Comparison of ENCODE assay signal across 8 cellular contexts in the genomic region with DNA sequence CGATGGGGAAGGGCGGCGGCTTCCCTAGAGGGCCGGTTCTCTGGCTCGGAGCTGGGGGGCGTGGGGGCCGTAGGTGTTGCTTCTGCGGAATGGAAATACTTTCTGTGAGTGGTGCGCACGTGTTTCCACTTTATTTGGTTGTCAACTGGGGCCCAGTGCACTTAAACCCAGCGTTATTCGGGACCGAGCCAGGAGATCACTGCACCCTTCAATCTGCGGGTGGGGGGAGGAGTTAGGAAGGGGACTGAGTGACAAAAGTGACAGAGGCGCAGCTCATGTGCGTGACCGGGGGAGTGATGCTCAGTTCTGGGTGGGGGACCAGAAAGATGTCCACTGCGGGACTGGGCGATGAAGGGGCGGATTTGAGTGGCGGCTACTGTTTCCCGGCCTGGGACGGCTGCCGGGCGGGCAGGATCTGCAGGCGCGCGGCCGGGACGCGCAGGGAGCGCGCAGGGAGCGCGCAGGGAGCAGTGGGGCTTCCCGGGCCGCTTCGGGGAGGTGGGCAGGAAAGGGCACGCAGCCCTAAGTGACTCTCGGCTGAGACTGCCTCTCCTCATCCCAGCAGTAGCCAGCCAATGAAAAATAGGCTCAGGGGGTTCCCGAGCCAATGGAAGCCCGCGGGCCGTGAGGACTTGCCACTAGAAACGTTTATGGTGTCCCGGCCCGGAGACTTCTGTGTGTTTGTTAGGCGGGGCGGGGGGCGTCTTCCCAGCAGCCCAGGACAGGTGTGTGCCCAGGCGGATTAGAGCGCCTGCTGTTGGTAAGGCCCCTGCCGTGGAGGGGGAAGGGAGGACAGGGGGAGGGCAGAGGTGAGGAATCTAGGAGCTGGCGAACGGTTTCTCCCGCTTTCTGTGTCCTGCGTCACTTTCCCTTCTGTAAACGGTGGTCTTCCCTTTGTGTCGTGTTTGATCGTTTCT. TPM values are rescaled to one million over a fixed set of nuclear protein-coding genes. Genes with fewer than 3 reads are reported as not detected.
DNase-seq lines count a peak whose midpoint lies in the region; ATAC-seq and TF ChIP-seq lines count a peak whose summit lies in the region.

No MANE protein-coding gene starts in this region.

- H3K4me3 ChIP-seq in AG10803 (ENCODE audit: low read length) (peak overlapping the region; percentile 62), vagina (peak overlapping the region; percentile 45 to 72)

- peak; percentile 20 for ATAC-seq in HG03432 (IDR thresholded peaks at IDR 0.05; ENCODE audit: unreplicated experiment)

- intact Hi-C loops in cardiac septum (cut with DNase I) (no loop called here), posterior vena cava (cut with DNase I) (no loop called here), vagina (cut with DNase I) (no loop called here)

- H3K4me1 Mint-ChIP-seq in activated naive CD4-positive, alpha-beta T cell treated with anti-CD3 and anti-CD28 coated beads, Interleukin-2, amount 50 U/mL, for 24 hours, result peaks cover 37% of the 10 kb centered on the region

- H3K36me3 Mint-ChIP-seq in activated naive CD4-positive, alpha-beta T cell treated with anti-CD3 and anti-CD28 coated beads, Interleukin-2, amount 50 U/mL, for 24 hours, result no peaks in the 10 kb centered on the region

- no peak for TF ChIP-seq POLR2A in vagina (IDR thresholded peaks at IDR 0.05)

- H3K27me3 ChIP-seq in vagina, result no peaks in the 10 kb centered on the region

- no peaks in the 10 kb centered on the region for H3K9me3 Mint-ChIP-seq in activated naive CD4-positive, alpha-beta T cell treated with anti-CD3 and anti-CD28 coated beads, Interleukin-2, amount 50 U/mL, for 24 hours

- peaks cover 35% of the 10 kb centered on the region for H3K4me1 ChIP-seq in vagina

- no peaks in the 10 kb centered on the region for H3K9me3 ChIP-seq in vagina

- H3K27ac Mint-ChIP-seq in activated naive CD4-positive, alpha-beta T cell treated with anti-CD3 and anti-CD28 coated beads, Interleukin-2, amount 50 U/mL, for 24 hours, result peak overlapping the region; percentile 96

- peak overlapping the region; percentile 55 for H3K27ac ChIP-seq in vagina

- H3K27me3 Mint-ChIP-seq in activated naive CD4-positive, alpha-beta T cell treated with anti-CD3 and anti-CD28 coated beads, Interleukin-2, amount 50 U/mL, for 24 hours, result no peaks in the 10 kb centered on the region

- H3K36me3 ChIP-seq in vagina, result no peaks in the 10 kb centered on the region

- peak; percentile 18 for DNase-seq in AG10803 (ENCODE audit: low read depth)
- peak; percentile 52 for DNase-seq in SHP77 treated with DMSO at 0.1 percent for 48 hours (lab: John Stamatoyannopoulos, UW)
- DNase-seq in cardiac septum (ENCODE audit: low spot score), result peak; percentile 79
- peak; percentile 84 for DNase-seq in posterior vena cava (ENCODE audit: low spot score)
- DNase-seq in vagina (ENCODE audit: extremely low spot score in 2 of 2), result no peak
- DNase-seq in H4 (ENCODE audit: low spot score), result no peak

- TF ChIP-seq CTCF in AG10803 (conservative IDR thresholded peaks at IDR 0.05; ENCODE audit: low read length) (no peak), vagina (IDR thresholded peaks at IDR 0.05) (no peak)

- H3K4me3 Mint-ChIP-seq in activated naive CD4-positive, alpha-beta T cell treated with anti-CD3 and anti-CD28 coated beads, Interleukin-2, amount 50 U/mL, for 24 hours, result peak overlapping the region; percentile 95

RNA-seq across cellular contexts. Expression of a gene that starts 54.3 kb away (rescaled TPM):
- total RNA-seq in cardiac septum (11.8 TPM), posterior vena cava (10 to 100 TPM; 15.4 to 23.1 TPM), vagina (24.6 TPM)
- 0.49 and 1.0 TPM in 2 replicates for total RNA-seq in H4 (2014; rRNA removed; shearing (Covaris generic))

Comparison
In these comparisons a context has a peak if more than half of its experiments do, and no peak if none do; other contexts are left out.
1. DNase-seq: peak in AG10803 (single experiment), SHP77 treated with DMSO at 0.1 percent for 48 hours (single experiment), cardiac septum (single experiment) and posterior vena cava (single experiment); none in vagina (0 of 2) and H4 (single experiment).